ENCODE assay signal across 13 cellular contexts in genomic region chr11:2740275-2740940, GRCh38.
"Had no signal": no experiment of that assay in that cellular context is flagged by ENCODE, and none has a peak within 500 bp of the region (broad histone marks: within the 10 kb centered on the region; RNA-seq: fewer than 3 reads in every experiment).

No MANE protein-coding gene starts in this region.

- H3K36me3 ChIP-seq: heart right ventricle had no signal

- H3K27me3 ChIP-seq: heart right ventricle had no signal

- H3K4me3 ChIP-seq: coronary artery, heart right ventricle had no signal

- H3K27ac ChIP-seq: coronary artery had no signal

- H3K36me3 Mint-ChIP-seq: activated naive CD8-positive, alpha-beta T cell treated with anti-CD3 and anti-CD28 coated beads for 36 hours; natural killer cell had no signal

- H3K4me1 Mint-ChIP-seq: activated naive CD8-positive, alpha-beta T cell treated with anti-CD3 and anti-CD28 coated beads for 36 hours; natural killer cell had no signal

- DNase-seq: activated CD4-positive, alpha-beta T cell treated with anti-CD3 and anti-CD28 coated beads for 1 hour; activated CD4-positive, alpha-beta T cell treated with anti-CD3 and anti-CD28 coated beads, Interleukin-2, amount 50 U/mL, for 48 hours; activated gamma-delta T cell; activated naive CD8-positive, alpha-beta T cell treated with anti-CD3 and anti-CD28 coated beads for 36 hours; activated T-cell treated with anti-CD3 and anti-CD28 coated beads, Interleukin-2, amount 50 U/mL, for 48 hours; effector CD4-positive, alpha-beta T cell; foreskin melanocyte; islet precursor cell; natural killer cell; occipital lobe; stimulated activated CD4-positive, alpha-beta T cell treated with anti-CD3 and anti-CD28 coated beads, Interleukin-15, amount 100 ng/mL, for 24 hours had no signal

- H3K27me3 Mint-ChIP-seq: activated naive CD8-positive, alpha-beta T cell treated with anti-CD3 and anti-CD28 coated beads for 36 hours had no signal

- H3K4me3 Mint-ChIP-seq: activated naive CD8-positive, alpha-beta T cell treated with anti-CD3 and anti-CD28 coated beads for 36 hours; natural killer cell had no signal

- H3K9me3 Mint-ChIP-seq: activated naive CD8-positive, alpha-beta T cell treated with anti-CD3 and anti-CD28 coated beads for 36 hours; natural killer cell had no signal

- ATAC-seq: natural killer cell had no signal

- H3K27ac Mint-ChIP-seq: activated naive CD8-positive, alpha-beta T cell treated with anti-CD3 and anti-CD28 coated beads for 36 hours; natural killer cell had no signal

- H3K9me3 ChIP-seq: heart right ventricle had no signal
